28 cellular contexts compared by ENCODE assay signal in the genomic region with DNA sequence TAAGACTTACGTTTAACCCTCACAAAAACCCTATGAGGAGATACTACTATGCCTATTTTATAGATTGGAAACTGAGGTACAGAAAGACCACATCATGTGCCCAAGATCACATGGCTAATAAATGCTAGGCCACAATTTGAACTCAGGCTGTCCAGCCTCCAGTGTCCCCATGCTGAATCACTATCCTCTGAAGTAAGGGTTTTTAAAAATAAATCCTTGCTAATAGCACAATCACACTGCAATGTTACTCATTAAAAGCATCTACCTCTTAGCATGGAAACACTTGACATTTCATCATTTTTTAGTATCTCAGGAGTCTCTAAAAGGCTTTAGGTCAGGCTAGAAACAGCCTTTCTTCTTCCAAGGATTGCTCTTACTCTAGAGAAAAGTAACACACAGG. TPM values are rescaled to one million over a fixed set of nuclear protein-coding genes. Genes with fewer than 3 reads are reported as not detected.
"Had no signal": no experiment of that assay in that cellular context is flagged by ENCODE, and none has a peak within 500 bp of the region (broad histone marks: within the 10 kb centered on the region; RNA-seq: fewer than 3 reads in every experiment).

No MANE protein-coding gene starts in this region.

- H3K27me3 ChIP-seq: breast epithelium had no signal

- H3K9me3 ChIP-seq: breast epithelium had no signal

- H3K4me3 ChIP-seq: breast epithelium, SK-N-MC had no signal

- H3K27ac ChIP-seq: breast epithelium, SK-N-MC, VCaP had no signal

- H3K4me1 Mint-ChIP-seq: activated CD4-positive, alpha-beta memory T cell treated with anti-CD3 and anti-CD28 coated beads, Interleukin-2, amount 10 ng/mL, durations not matched to agents 7 days and 5 days; activated CD4-positive, alpha-beta T cell treated with anti-CD3 and anti-CD28 coated beads, Interleukin-2, amount 10 ng/mL, durations not matched to agents 7 days and 5 days; activated naive CD4-positive, alpha-beta T cell treated with anti-CD3 and anti-CD28 coated beads, Interleukin-2, amount 50 U/mL, for 24 hours; T-cell had no signal

- H3K9me3 Mint-ChIP-seq: activated CD4-positive, alpha-beta memory T cell treated with anti-CD3 and anti-CD28 coated beads, Interleukin-2, amount 10 ng/mL, durations not matched to agents 7 days and 5 days; activated CD4-positive, alpha-beta T cell treated with anti-CD3 and anti-CD28 coated beads, Interleukin-2, amount 10 ng/mL, durations not matched to agents 7 days and 5 days; activated naive CD4-positive, alpha-beta T cell treated with anti-CD3 and anti-CD28 coated beads, Interleukin-2, amount 50 U/mL, for 24 hours; activated T-helper 1 cell treated with anti-CD3 and anti-CD28 coated beads, Interleukin-12 subunit alpha, Interleukin-12 subunit beta, Interleukin-2, Interleukin-4 antibody, amounts not matched to agents 30 ng/mL and 10 ng/mL and 1 ng/mL, durations not matched to agents 14 hours and 24 hours and 36 hours; T-cell had no signal

- H3K4me1 ChIP-seq: breast epithelium had no signal

- H3K4me3 Mint-ChIP-seq: activated CD4-positive, alpha-beta memory T cell treated with anti-CD3 and anti-CD28 coated beads, Interleukin-2, amount 10 ng/mL, durations not matched to agents 7 days and 5 days; activated CD4-positive, alpha-beta T cell treated with anti-CD3 and anti-CD28 coated beads, Interleukin-2, amount 10 ng/mL, durations not matched to agents 7 days and 5 days; activated naive CD4-positive, alpha-beta T cell treated with anti-CD3 and anti-CD28 coated beads, Interleukin-2, amount 50 U/mL, for 24 hours; activated T-helper 1 cell treated with anti-CD3 and anti-CD28 coated beads, Interleukin-12 subunit alpha, Interleukin-12 subunit beta, Interleukin-2, Interleukin-4 antibody, amounts not matched to agents 30 ng/mL and 10 ng/mL and 1 ng/mL, durations not matched to agents 14 hours and 24 hours and 36 hours; T-cell had no signal

- DNase-seq: activated CD4-positive, alpha-beta memory T cell treated with anti-CD3 and anti-CD28 coated beads, Interleukin-2, amount 10 ng/mL, durations not matched to agents 7 days and 5 days; activated CD4-positive, alpha-beta T cell treated with anti-CD3 and anti-CD28 coated beads, Interleukin-2, amount 10 ng/mL, durations not matched to agents 7 days and 5 days; activated CD4-positive, CD25-positive, alpha-beta regulatory T cell; activated CD8-positive, alpha-beta memory T cell treated with anti-CD3 and anti-CD28 coated beads, Interleukin-2, amount 50 U/mL, for 4 hours; activated effector memory CD4-positive, alpha-beta T cell treated with Interleukin-2 at 50 U/mL for 16 hours; activated naive CD4-positive, alpha-beta T cell; aorta; caudate nucleus; MV-4-11; NCI-H1092 treated with DMSO at 0.1 percent for 48 hours; NCI-H1417 treated with DMSO at 0.1 percent for 48 hours; NCI-H1694; NCI-H2029; NCI-H345; NCI-H510A; NCI-H526 treated with DMSO at 0.1 percent for 48 hours; NCI-H82; RPMI8226; T-cell; T-helper 2 cell; T1000 had no signal

- ATAC-seq: Right ventricle myocardium inferior, T-cell had no signal

- H3K36me3 ChIP-seq: breast epithelium had no signal

- H3K27me3 Mint-ChIP-seq: activated CD4-positive, alpha-beta memory T cell treated with anti-CD3 and anti-CD28 coated beads, Interleukin-2, amount 10 ng/mL, durations not matched to agents 7 days and 5 days; activated naive CD4-positive, alpha-beta T cell treated with anti-CD3 and anti-CD28 coated beads, Interleukin-2, amount 50 U/mL, for 24 hours had no signal

- H3K27ac Mint-ChIP-seq: activated CD4-positive, alpha-beta memory T cell treated with anti-CD3 and anti-CD28 coated beads, Interleukin-2, amount 10 ng/mL, durations not matched to agents 7 days and 5 days; activated CD4-positive, alpha-beta T cell treated with anti-CD3 and anti-CD28 coated beads, Interleukin-2, amount 10 ng/mL, durations not matched to agents 7 days and 5 days; activated naive CD4-positive, alpha-beta T cell treated with anti-CD3 and anti-CD28 coated beads, Interleukin-2, amount 50 U/mL, for 24 hours; activated T-helper 1 cell treated with anti-CD3 and anti-CD28 coated beads, Interleukin-12 subunit alpha, Interleukin-12 subunit beta, Interleukin-2, Interleukin-4 antibody, amounts not matched to agents 30 ng/mL and 10 ng/mL and 1 ng/mL, durations not matched to agents 14 hours and 24 hours and 36 hours; T-cell had no signal

- H3K36me3 Mint-ChIP-seq: activated naive CD4-positive, alpha-beta T cell treated with anti-CD3 and anti-CD28 coated beads, Interleukin-2, amount 50 U/mL, for 24 hours; T-cell had no signal

RNA-seq across cellular contexts. Expression of gene PPP1R3C, which starts 50.0 kb away (rescaled TPM):
- total RNA-seq: activated CD4-positive, alpha-beta T cell treated with anti-CD3 and anti-CD28 coated beads, Interleukin-2, amount 10 ng/mL, durations not matched to agents 7 days and 5 days; activated T-helper 1 cell treated with anti-CD3 and anti-CD28 coated beads, Interleukin-12 subunit alpha, Interleukin-12 subunit beta, Interleukin-2, Interleukin-4 antibody, amounts not matched to agents 30 ng/mL and 10 ng/mL and 1 ng/mL, durations not matched to agents 14 hours and 24 hours and 36 hours; OCI-LY7 had no signal
